Comparison of ENCODE assay signal across 1 cellular context in the genomic region with DNA sequence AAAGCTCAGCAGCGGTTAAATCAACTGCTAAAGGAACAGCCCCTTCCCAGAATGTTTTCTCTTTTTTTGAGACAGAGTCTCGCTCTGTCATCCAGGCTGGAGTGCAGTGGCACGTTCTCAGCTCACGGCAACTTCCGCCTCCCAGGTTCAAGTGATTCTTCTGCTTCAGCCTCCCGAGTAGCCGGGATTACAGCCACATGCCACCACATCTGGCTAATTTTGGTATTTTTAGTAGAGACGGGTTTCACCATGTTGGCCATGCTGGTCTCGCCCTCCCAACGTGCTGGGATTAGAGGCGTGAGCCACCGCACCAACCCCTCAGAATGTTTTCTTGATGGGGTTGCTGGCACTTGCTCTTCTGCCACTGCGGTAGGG.
TF ChIP-seq lines count a peak whose summit lies in the region.

No MANE protein-coding gene starts in this region.

TF ChIP-seq in GM23338, 12 proteins besides CTCF, POLR2A, EP300 and RAD21 (continued from another document):
- no peak for TF ChIP-seq NANOG (IDR thresholded peaks at IDR 0.05; ENCODE audit: borderline replicate concordance)
- no peak for TF ChIP-seq EZH2phosphoT487 (IDR thresholded peaks at IDR 0.05; ENCODE audit: unreplicated experiment)
